25 cellular contexts compared by ENCODE assay signal in genomic region chr11:27276141-27276540, GRCh38.
DNase-seq lines count a peak whose midpoint lies in the region; ATAC-seq, FAIRE-seq and TF ChIP-seq lines count a peak whose summit lies in the region.
"Had no signal": no experiment of that assay in that cellular context is flagged by ENCODE, and none has a peak within 500 bp of the region (broad histone marks: within the 10 kb centered on the region; RNA-seq: fewer than 3 reads in every experiment).

No MANE protein-coding gene starts in this region.

- H3K27ac ChIP-seq in HepG2 (ENCODE audit: extremely low read length, insufficient read depth, low read length), result no peak overlapping the region
- H3K27ac ChIP-seq in right lobe of liver, result no peak overlapping the region
- H3K27ac ChIP-seq in small intestine (ENCODE audit: low read depth in 1 of 2, low read length in 1 of 2), result no peak overlapping the region
- no peak overlapping the region for H3K27ac ChIP-seq in MM.1S (ENCODE audit: low read length)
- H3K27ac ChIP-seq: 22Rv1, A549, BLaER1 had no signal

- no peaks in the 10 kb centered on the region for H3K27me3 ChIP-seq in HepG2 (ENCODE audit: control insufficient read depth in 1 of 2, insufficient read depth in 2 of 2, low read length in 2 of 2)
- no peaks in the 10 kb centered on the region for H3K27me3 ChIP-seq in right lobe of liver
- H3K27me3 ChIP-seq in small intestine (ENCODE audit: control insufficient read depth in 2 of 2, insufficient read depth in 2 of 2, low read length in 2 of 2), result no peaks in the 10 kb centered on the region
- H3K27me3 ChIP-seq in MM.1S (replicated peaks; ENCODE audit: insufficient read depth, low read length), result no peaks in the 10 kb centered on the region
- H3K27me3 ChIP-seq: BE2C, BLaER1 had no signal

- H3K79me2 ChIP-seq in HepG2 (ENCODE audit: insufficient read depth, low read length), result no peaks in the 10 kb centered on the region
- H3K79me2 ChIP-seq in MM.1S (ENCODE audit: low read length), result no peaks in the 10 kb centered on the region

- H4K20me1 ChIP-seq in HepG2 (ENCODE audit: insufficient read depth, low read length) (no peaks in the 10 kb centered on the region), MM.1S (ENCODE audit: insufficient read depth, low read length) (no peaks in the 10 kb centered on the region)
- H4K20me1 ChIP-seq: BLaER1 had no signal

- H3K4me1 ChIP-seq in HepG2 (ENCODE audit: insufficient read depth, low read length), result peaks cover 37% of the 10 kb centered on the region
- H3K4me1 ChIP-seq in right lobe of liver, result no peaks in the 10 kb centered on the region
- no peaks in the 10 kb centered on the region for H3K4me1 ChIP-seq in small intestine (ENCODE audit: control insufficient read depth in 2 of 2, insufficient read depth in 1 of 2, low read depth in 1 of 2, low read length in 1 of 2)
- H3K4me1 ChIP-seq in MM.1S (ENCODE audit: low read length), result no peaks in the 10 kb centered on the region
- H3K4me1 ChIP-seq: A549, BE2C, BLaER1 had no signal

- H3F3A ChIP-seq in MM.1S (ENCODE audit: insufficient read depth, low read length), result no peaks in the 10 kb centered on the region

- TF ChIP-seq RAD21 in HepG2 (CRISPR knock-in tag; IDR thresholded peaks at IDR 0.05), result no peak

- H3K4me3 ChIP-seq in HepG2 (replicated peaks in 1 of 3; ENCODE audit: insufficient read depth in 1 of 3, low read depth in 2 of 3, low read length in 3 of 3), result no peak overlapping the region
- H3K4me3 ChIP-seq in right lobe of liver, result no peak overlapping the region
- no peak overlapping the region for H3K4me3 ChIP-seq in small intestine (ENCODE audit: low read depth in 1 of 2, low read length in 2 of 2)
- no peak overlapping the region for H3K4me3 ChIP-seq in MM.1S (ENCODE audit: low read length)
- H3K4me3 ChIP-seq: A549, BLaER1, GM12878 had no signal

- no peaks in the 10 kb centered on the region for H3K9me2 ChIP-seq in MM.1S (replicated peaks; ENCODE audit: insufficient read depth, low read length)

- TF ChIP-seq EP300 in HepG2 (IDR thresholded peaks at IDR 0.05; ENCODE audit: low read depth in 2 of 2, low read length in 2 of 2), result no peak
- no peak for TF ChIP-seq EP300 in HepG2 (CRISPR knock-in tag; IDR thresholded peaks at IDR 0.05; ENCODE audit: borderline replicate concordance)

- WGBS in HepG2 (ENCODE audit: low lambda C conversion rate), result 8% methylated on average over 1 of the region's 1 CpG
- 67% methylated on average over 1 of the region's 1 CpG for WGBS in right lobe of liver (ENCODE audit: insufficient coverage, low coverage, low lambda C conversion rate, missing lambda C conversion rate)
- 70 to 87% (median 78%) methylated on average over 1 of the region's 1 CpG for WGBS in small intestine, 3 donors

- TF ChIP-seq CTCF in HepG2 (CRISPR knock-in tag; IDR thresholded peaks at IDR 0.05) (no peak), right lobe of liver (IDR thresholded peaks at IDR 0.05) (no peak), MM.1S (IDR thresholded peaks at IDR 0.05; ENCODE audit: low read length) (no peak)

- H3K9ac ChIP-seq in HepG2 (ENCODE audit: insufficient read depth, low read depth, low read length) (no peak overlapping the region), MM.1S (ENCODE audit: low read length) (no peak overlapping the region)
- H3K9ac ChIP-seq: BLaER1 had no signal

- no TSS peak for BruUV-seq in HepG2 (replicated peaks; lab: Mats Ljungman, UMichigan)

- in situ Hi-C loops in HepG2 (cut with HindIII; ENCODE audit: extremely low pct_ligation_motif_present, low pct_unique_long_range_greater_than_20kb), result no loop called here

- H2AFZ ChIP-seq in HepG2 (ENCODE audit: low read length) (no peak overlapping the region), MM.1S (ENCODE audit: low read length) (no peak overlapping the region)

- no peak for TF ChIP-seq POLR2A in HepG2 (IDR thresholded peaks at IDR 0.05; ENCODE audit: insufficient read depth in 1 of 2, low read depth in 2 of 2, low read length in 2 of 2)
- no peak for TF ChIP-seq POLR2A in right lobe of liver (IDR thresholded peaks at IDR 0.05)

- FAIRE-seq in HepG2 (lab: Jason Lieb, UNC) (no peak), small intestine (lab: Jason Lieb, UNC) (no peak)
- FAIRE-seq: A549, GM12878, GM12892, GM18507 had no signal

- intact Hi-C loops in HepG2 (cut with micrococcal nuclease; ENCODE audit: unreplicated experiment) (loop anchor here (5.0 kb wide), 1 partner anchor 44 kb away; no protein-coding TSS in a partner anchor), right lobe of liver (cut with DNase I) (no loop called here), left colon (cut with DNase I, micrococcal nuclease) (no loop called here)

- H3K9me3 ChIP-seq in HepG2 (ENCODE audit: low read length) (no peaks in the 10 kb centered on the region), right lobe of liver (no peaks in the 10 kb centered on the region), small intestine (ENCODE audit: control insufficient read depth, low read depth) (no peaks in the 10 kb centered on the region), MM.1S (replicated peaks; ENCODE audit: insufficient read depth, low read length) (no peaks in the 10 kb centered on the region)
- H3K9me3 ChIP-seq: A549, BE2C, BLaER1 had no signal

- DNase-seq in HepG2 (ENCODE audit: low spot score) (no peak), right lobe of liver (no peak), left colon (no peak), small intestine (peak; percentile 42), MM.1S (no peak), anterior cingulate cortex (lab: John Stamatoyannopoulos, UW) (no peak)
- DNase-seq: BE2C; C1 segment of cervical spinal cord; CD4-positive, alpha-beta memory T cell; CD4-positive, CD25-positive, alpha-beta regulatory T cell; CD8-positive, alpha-beta memory T cell; COR-L47; DMS 273 treated with DMSO at 0.1 percent for 48 hours; DMS153; DMS53; DMS79; DND-41; EL; GDM1 had no signal

- H3K36me3 ChIP-seq in HepG2 (replicated peaks in 1 of 2; ENCODE audit: control insufficient read depth in 1 of 2, insufficient read depth in 2 of 2, low read length in 2 of 2) (no peaks in the 10 kb centered on the region), right lobe of liver (no peaks in the 10 kb centered on the region), small intestine (ENCODE audit: control insufficient read depth in 2 of 2, insufficient read depth in 2 of 2, low read length in 2 of 2) (no peaks in the 10 kb centered on the region), MM.1S (replicated peaks; ENCODE audit: insufficient read depth, low read length) (no peaks in the 10 kb centered on the region)
- H3K36me3 ChIP-seq: BE2C, BLaER1 had no signal

- POLR2A ChIA-PET in HepG2 (lab: Yijun Ruan, JAX), result no interaction called here

- H3K4me2 ChIP-seq in HepG2 (ENCODE audit: low read depth, low read length) (no peak overlapping the region), MM.1S (ENCODE audit: low read depth, low read length) (no peak overlapping the region)
- H3K4me2 ChIP-seq: A549, BLaER1 had no signal

- CTCF ChIA-PET in HepG2 (lab: Yijun Ruan, JAX; ENCODE audit: low intra/inter-chr PET ratio, low total read pairs), result no interaction called here

- ATAC-seq in HepG2 (no peak), right lobe of liver (no peak), left colon (peak; percentile 58)
- ATAC-seq: A549, GM12878 had no signal

TF ChIP-seq in HepG2, 621 proteins besides CTCF, POLR2A, EP300 and RAD21:
- TF ChIP-seq HNF4A (CRISPR knock-in tag; IDR thresholded peaks at IDR 0.05), result peak; percentile 25; the same call in 1 of the 2 replicates
- TF ChIP-seq SNAI1 (CRISPR knock-in tag; IDR thresholded peaks at IDR 0.05; ENCODE audit: borderline replicate concordance), result no peak
- TF ChIP-seq ZNF12 (CRISPR knock-in tag; IDR thresholded peaks at IDR 0.05), result peak; percentile 92
